In the genomic region with DNA sequence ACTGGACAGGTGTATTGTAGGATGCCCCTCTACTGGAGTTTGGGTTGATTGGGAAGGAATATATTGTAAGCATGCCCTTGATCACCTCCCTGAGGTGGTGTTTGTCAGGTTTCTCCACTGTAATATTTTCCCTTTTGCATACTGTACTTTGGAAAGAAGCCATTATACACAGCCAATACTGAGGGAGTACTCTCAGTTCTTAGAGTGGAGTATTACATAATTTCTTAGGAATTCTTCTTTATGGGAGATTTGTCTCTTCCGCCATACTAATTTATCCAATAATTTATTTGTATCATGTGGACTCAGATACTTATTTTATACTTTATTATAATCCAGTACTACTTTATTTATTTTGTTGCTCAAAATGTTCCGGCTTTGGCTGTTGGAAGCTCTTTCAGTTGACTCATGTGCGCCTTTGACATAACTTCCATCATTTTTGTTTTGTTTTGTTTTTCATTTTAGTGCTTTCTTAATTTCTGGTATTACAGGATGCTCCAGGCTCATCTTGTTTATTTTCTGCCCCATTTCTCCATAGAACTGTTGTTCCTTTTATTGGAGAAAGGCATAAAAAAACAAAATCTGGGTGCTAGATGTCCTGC, we compare ENCODE assay signal across 1 cellular context.
TF ChIP-seq lines count a peak whose summit lies in the region.

No MANE protein-coding gene starts in this region.

TF ChIP-seq in K562, 482 proteins besides CTCF, POLR2A, EP300 and RAD21:
- TF ChIP-seq ZNF384 (IDR thresholded peaks at IDR 0.05; ENCODE audit: low read depth, low read length): no peak
- no peak for TF ChIP-seq ZNF644 (tag; IDR thresholded peaks at IDR 0.05; ENCODE audit: low read depth)
- TF ChIP-seq, protein P1, sequence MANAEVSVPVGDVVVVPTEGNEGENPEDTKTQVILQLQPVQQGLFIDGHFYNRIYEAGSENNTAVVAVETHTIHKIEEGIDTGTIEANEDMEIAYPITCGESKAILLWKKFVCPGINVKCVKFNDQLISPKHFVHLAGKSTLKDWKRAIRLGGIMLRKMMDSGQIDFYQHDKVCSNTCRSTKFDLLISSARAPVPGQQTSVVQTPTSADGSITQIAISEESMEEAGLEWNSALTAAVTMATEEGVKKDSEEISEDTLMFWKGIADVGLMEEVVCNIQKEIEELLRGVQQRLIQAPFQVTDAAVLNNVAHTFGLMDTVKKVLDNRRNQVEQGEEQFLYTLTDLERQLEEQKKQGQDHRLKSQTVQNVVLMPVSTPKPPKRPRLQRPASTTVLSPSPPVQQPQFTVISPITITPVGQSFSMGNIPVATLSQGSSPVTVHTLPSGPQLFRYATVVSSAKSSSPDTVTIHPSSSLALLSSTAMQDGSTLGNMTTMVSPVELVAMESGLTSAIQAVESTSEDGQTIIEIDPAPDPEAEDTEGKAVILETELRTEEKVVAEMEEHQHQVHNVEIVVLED (CRISPR knock-in tag; IDR thresholded peaks at IDR 0.05): no peak
- TF ChIP-seq MAFK (IDR thresholded peaks at IDR 0.05; ENCODE audit: low read length): no peak
- TF ChIP-seq FOXM1 (IDR thresholded peaks at IDR 0.05; ENCODE audit: low read depth): no peak
- no peak for TF ChIP-seq FOXM1 (CRISPR knock-in tag; IDR thresholded peaks at IDR 0.05; ENCODE audit: low read depth)
- TF ChIP-seq, protein P2, sequence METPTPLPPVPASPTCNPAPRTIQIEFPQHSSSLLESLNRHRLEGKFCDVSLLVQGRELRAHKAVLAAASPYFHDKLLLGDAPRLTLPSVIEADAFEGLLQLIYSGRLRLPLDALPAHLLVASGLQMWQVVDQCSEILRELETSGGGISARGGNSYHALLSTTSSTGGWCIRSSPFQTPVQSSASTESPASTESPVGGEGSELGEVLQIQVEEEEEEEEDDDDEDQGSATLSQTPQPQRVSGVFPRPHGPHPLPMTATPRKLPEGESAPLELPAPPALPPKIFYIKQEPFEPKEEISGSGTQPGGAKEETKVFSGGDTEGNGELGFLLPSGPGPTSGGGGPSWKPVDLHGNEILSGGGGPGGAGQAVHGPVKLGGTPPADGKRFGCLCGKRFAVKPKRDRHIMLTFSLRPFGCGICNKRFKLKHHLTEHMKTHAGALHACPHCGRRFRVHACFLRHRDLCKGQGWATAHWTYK (CRISPR knock-in tag; IDR thresholded peaks at IDR 0.05): no peak
- TF ChIP-seq, protein P3, sequence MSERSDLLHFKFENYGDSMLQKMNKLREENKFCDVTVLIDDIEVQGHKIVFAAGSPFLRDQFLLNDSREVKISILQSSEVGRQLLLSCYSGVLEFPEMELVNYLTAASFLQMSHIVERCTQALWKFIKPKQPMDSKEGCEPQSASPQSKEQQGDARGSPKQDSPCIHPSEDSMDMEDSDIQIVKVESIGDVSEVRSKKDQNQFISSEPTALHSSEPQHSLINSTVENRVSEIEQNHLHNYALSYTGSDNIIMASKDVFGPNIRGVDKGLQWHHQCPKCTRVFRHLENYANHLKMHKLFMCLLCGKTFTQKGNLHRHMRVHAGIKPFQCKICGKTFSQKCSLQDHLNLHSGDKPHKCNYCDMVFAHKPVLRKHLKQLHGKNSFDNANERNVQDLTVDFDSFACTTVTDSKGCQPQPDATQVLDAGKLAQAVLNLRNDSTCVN (CRISPR knock-in tag; IDR thresholded peaks at IDR 0.05): no peak
- TF ChIP-seq ATF7 (IDR thresholded peaks at IDR 0.05): no peak
- no peak for TF ChIP-seq CBX8 (IDR thresholded peaks at IDR 0.05; ENCODE audit: borderline replicate concordance, extremely low read depth, low read depth, low read length, poor library complexity, severe bottlenecking)
TF ChIP-seq in K562: peak in this region for 0.
